ENCODE assay signal across 21 cellular contexts in the genomic region with DNA sequence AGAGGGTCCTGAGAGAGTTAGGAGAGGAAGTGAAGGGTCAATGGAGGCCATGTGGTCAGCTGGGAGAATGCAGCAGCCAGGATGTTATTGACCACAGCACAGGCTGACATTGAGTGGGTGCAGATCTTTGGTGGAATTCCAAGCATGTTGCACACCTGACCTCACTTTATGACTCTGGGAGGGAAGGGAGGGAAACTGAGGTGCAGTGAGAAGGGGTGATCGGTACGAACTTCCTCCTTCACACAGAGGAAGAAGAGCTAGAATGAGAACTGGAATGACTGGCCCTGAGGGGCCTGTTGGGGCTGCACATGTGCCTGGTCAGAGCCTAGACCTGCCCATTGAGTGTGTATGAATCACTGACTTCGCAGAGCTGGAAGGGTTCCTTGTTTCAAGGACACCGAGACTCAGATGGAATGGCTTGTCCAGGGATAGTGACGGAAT. TPM values are rescaled to one million over a fixed set of nuclear protein-coding genes. Genes with fewer than 3 reads are reported as not detected.
A peak's percentile ranks its signal among the peaks of the same experiment; 100 is the strongest.
DNase-seq lines count a peak whose midpoint lies in the region; ATAC-seq and TF ChIP-seq lines count a peak whose summit lies in the region.
"Had no signal": no experiment of that assay in that cellular context is flagged by ENCODE, and none has a peak within 500 bp of the region (broad histone marks: within the 10 kb centered on the region; RNA-seq: fewer than 3 reads in every experiment).

No MANE protein-coding gene starts in this region.

- peaks cover 11% of the 10 kb centered on the region for H3K36me3 Mint-ChIP-seq in MCF 10A (ENCODE audit: insufficient read depth, unreplicated experiment)

- POLR2A ChIA-PET in MCF 10A (lab: Yijun Ruan, JAX), result interaction anchor here (0.7 to 2.4 kb wide), 3 partner anchors 8 to 90 kb away, joined by 4 to 15 read pairs (median 5); partner anchors contain the start of gene DHX35

- H3K9me3 ChIP-seq in breast epithelium (no peaks in the 10 kb centered on the region), skeletal muscle satellite cell (replicated peaks; ENCODE audit: low read length) (no peaks in the 10 kb centered on the region)
- H3K9me3 ChIP-seq: ascending aorta, left ventricle myocardium inferior, ovary had no signal

- in situ Hi-C loops in GM13976 (cut with MboI; ENCODE audit: low sequenced_read_pairs, unreplicated experiment), result no loop called here

- H3K36me3 ChIP-seq in breast epithelium (no peaks in the 10 kb centered on the region), skeletal muscle satellite cell (ENCODE audit: insufficient read depth, low read length) (no peaks in the 10 kb centered on the region)
- H3K36me3 ChIP-seq: ascending aorta, left ventricle myocardium inferior, ovary had no signal

- H3K27ac Mint-ChIP-seq in MCF 10A (ENCODE audit: low read depth, unreplicated experiment), result peak overlapping the region; percentile 74
- H3K27ac Mint-ChIP-seq: dendritic cell treated with granulocyte-macrophage colony-stimulating factor and Interleukin-4, amounts not matched to agents 40 ng/mL and 50 ng/mL, for 4 days had no signal

- no peaks in the 10 kb centered on the region for H3K4me1 ChIP-seq in breast epithelium
- H3K4me1 ChIP-seq in skeletal muscle satellite cell (ENCODE audit: control insufficient read depth, insufficient read depth, low read length), result peaks cover 18% of the 10 kb centered on the region
- H3K4me1 ChIP-seq: ascending aorta, left ventricle myocardium inferior had no signal

- H3K27ac ChIP-seq in breast epithelium, result no peak overlapping the region
- H3K27ac ChIP-seq: ascending aorta, left ventricle myocardium inferior, ovary, skin epidermis had no signal

- no peak for ATAC-seq in GM21619 (IDR thresholded peaks at IDR 0.05; ENCODE audit: unreplicated experiment)

- no peak overlapping the region for H3K4me3 Mint-ChIP-seq in MCF 10A (ENCODE audit: unreplicated experiment)
- H3K4me3 Mint-ChIP-seq: dendritic cell treated with granulocyte-macrophage colony-stimulating factor and Interleukin-4, amounts not matched to agents 40 ng/mL and 50 ng/mL, for 4 days had no signal

- intact Hi-C loops in MCF 10A (cut with micrococcal nuclease), result no loop called here
- intact Hi-C loops in breast epithelium (cut with DNase I; ENCODE audit: low total_unique reads), result no loop called here

- no peak for TF ChIP-seq POLR2A in breast epithelium (IDR thresholded peaks at IDR 0.05)

- H3K27me3 ChIP-seq in breast epithelium (no peaks in the 10 kb centered on the region), skeletal muscle satellite cell (ENCODE audit: control insufficient read depth, insufficient read depth, low read length) (no peaks in the 10 kb centered on the region)
- H3K27me3 ChIP-seq: ascending aorta, ovary had no signal

- peaks cover 29% of the 10 kb centered on the region for H3K4me1 Mint-ChIP-seq in MCF 10A (ENCODE audit: insufficient read depth, unreplicated experiment)

- no peak for TF ChIP-seq CTCF in MCF 10A (IDR thresholded peaks at IDR 0.05; ENCODE audit: unreplicated experiment)
- TF ChIP-seq CTCF in breast epithelium (IDR thresholded peaks at IDR 0.05), result no peak
- TF ChIP-seq CTCF in fibroblast of pulmonary artery (IDR thresholded peaks at IDR 0.05; ENCODE audit: low read length, missing control alignments), result no peak
- no peak for TF ChIP-seq CTCF in foreskin fibroblast (IDR thresholded peaks at IDR 0.05; ENCODE audit: low read depth, low read length)
- no peak for TF ChIP-seq CTCF in GM13976 (IDR thresholded peaks at IDR 0.05; ENCODE audit: borderline replicate concordance, control extremely low read depth, extremely low read depth, insufficient read depth, missing control alignments)

- H3K4me3 ChIP-seq in breast epithelium, result no peak overlapping the region
- no peak overlapping the region for H3K4me3 ChIP-seq in fibroblast of pulmonary artery (replicated peaks; ENCODE audit: low read depth, low read length)
- H3K4me3 ChIP-seq in skeletal muscle satellite cell (ENCODE audit: low read length), result no peak overlapping the region
- no peak overlapping the region for H3K4me3 ChIP-seq in foreskin fibroblast (ENCODE audit: low read depth in 1 of 2, low read length in 2 of 2)
- H3K4me3 ChIP-seq: ascending aorta, left ventricle myocardium inferior, ovary, skin epidermis had no signal

- peak overlapping the region; percentile 5 for H3K4me2 ChIP-seq in skeletal muscle satellite cell (ENCODE audit: low read length)

- CTCF ChIA-PET in MCF 10A (lab: Yijun Ruan, JAX), result interaction anchor here (0.6 to 2.4 kb wide), 15 partner anchors 10 to 527 kb away, joined by 3 to 16 read pairs (median 4); partner anchors contain the start of gene DHX35

- no peaks in the 10 kb centered on the region for H3K27me3 Mint-ChIP-seq in MCF 10A (ENCODE audit: insufficient read depth, unreplicated experiment)
- H3K27me3 Mint-ChIP-seq: dendritic cell treated with granulocyte-macrophage colony-stimulating factor and Interleukin-4, amounts not matched to agents 40 ng/mL and 50 ng/mL, for 4 days had no signal

- no peak overlapping the region for H3K9ac ChIP-seq in skeletal muscle satellite cell (ENCODE audit: low read depth, low read length)

- no TSS peak for BruUV-seq in MCF 10A (replicated peaks; lab: Mats Ljungman, UMichigan)

- DNase-seq in MCF 10A (ENCODE audit: unreplicated experiment), result peak; percentile 22
- DNase-seq in breast epithelium (ENCODE audit: low spot score in 2 of 2), result no peak
- DNase-seq in astrocyte of the hippocampus (ENCODE audit: low read depth, low spot score), result peak; percentile 8
- peak; percentile 14 for DNase-seq in fibroblast of pulmonary artery (ENCODE audit: low read depth)
- no peak for DNase-seq in foreskin fibroblast
- DNase-seq in GM13976 (ENCODE audit: low spot score), result no peak
- DNase-seq: activated CD4-positive, alpha-beta T cell treated with anti-CD3 and anti-CD28 coated beads for 4 hours; activated CD8-positive, alpha-beta memory T cell treated with anti-CD3 and anti-CD28 coated beads, Interleukin-2, amount 50 U/mL, for 4 hours; activated gamma-delta T cell; left ventricle myocardium inferior; NCI-H1694; NCI-H446 treated with DMSO at 0.1 percent for 48 hours; ovary; SHP77 treated with DMSO at 0.1 percent for 48 hours; stimulated activated CD4-positive, alpha-beta T cell treated with anti-CD3 and anti-CD28 coated beads, Interleukin-4, amount 100 ng/mL, for 1 hour; substantia nigra had no signal

- no peaks in the 10 kb centered on the region for H3K9me3 Mint-ChIP-seq in MCF 10A (ENCODE audit: unreplicated experiment)
- H3K9me3 Mint-ChIP-seq: dendritic cell treated with granulocyte-macrophage colony-stimulating factor and Interleukin-4, amounts not matched to agents 40 ng/mL and 50 ng/mL, for 4 days had no signal

RNA-seq across cellular contexts. Expression of gene FAM83D, which starts 9.8 kb away (rescaled TPM):
- total RNA-seq in MCF 10A (2022) (10.7 and 18.4 TPM in 2 replicates), breast epithelium (under 1 TPM; 0.33 to 0.64 (median 0.59) TPM)
- 12.7 and 13.7 TPM in 2 replicates for total RNA-seq in skeletal muscle satellite cell (2012; rRNA removed)

RNA-seq across cellular contexts. Expression of gene DHX35, which starts 26.2 kb away (rescaled TPM):
- total RNA-seq in MCF 10A (2022), result 7.8 and 8.3 TPM in 2 replicates
- total RNA-seq in breast epithelium, result 10 to 100 TPM; 11.0 to 20.3 (median 20.1) TPM
- total RNA-seq in skeletal muscle satellite cell (2012; rRNA removed), result 7.2 and 7.6 TPM in 2 replicates

Comparison
In these comparisons a context has a peak if more than half of its experiments do, and no peak if none do; other contexts are left out.
1. DNase-seq: peak in MCF 10A (single experiment), astrocyte of the hippocampus (single experiment) and fibroblast of pulmonary artery (single experiment); none in breast epithelium (0 of 2), foreskin fibroblast (0 of 2) and GM13976 (single experiment).